17 cellular contexts compared by ENCODE assay signal in genomic region chr10:12730809-12731519, GRCh38.
A peak's percentile ranks its signal among the peaks of the same experiment; 100 is the strongest.
DNase-seq lines count a peak whose midpoint lies in the region; ATAC-seq and TF ChIP-seq lines count a peak whose summit lies in the region.
"Had no signal": no experiment of that assay in that cellular context is flagged by ENCODE, and none has a peak within 500 bp of the region (broad histone marks: within the 10 kb centered on the region; RNA-seq: fewer than 3 reads in every experiment).

No MANE protein-coding gene starts in this region.

- H3K4me1 Mint-ChIP-seq in stimulated activated naive B cell treated with anti-CD40 and anti-IgM and Interleukin-4, amounts not matched to agents 10 μg/mL and 1 μg/mL and 100 μg/mL, for 72 hours: peaks cover 0 to under 1% of the 10 kb centered on the region in 2 donors
- no peaks in the 10 kb centered on the region for H3K4me1 Mint-ChIP-seq in activated T-helper 17 cell treated with anti-CD3 and anti-CD28 coated beads, Interleukin-2, amount 50 U/mL, for 72 hours

- H3K27ac ChIP-seq in GM23248: no peak overlapping the region
- H3K27ac ChIP-seq: dorsolateral prefrontal cortex, PC-9 had no signal

- TF ChIP-seq CTCF in GM10266 (IDR thresholded peaks at IDR 0.05; ENCODE audit: control insufficient read depth, insufficient read depth, low read depth, missing control alignments) (no peak), fibroblast of pulmonary artery (IDR thresholded peaks at IDR 0.05; ENCODE audit: low read length, missing control alignments) (no peak), omental fat pad (IDR thresholded peaks at IDR 0.05) (no peak)

- peak overlapping the region; percentile 18 for H2AFZ ChIP-seq in GM23248
- H2AFZ ChIP-seq: PC-9 had no signal

- 0 out of 2 replicates have a peak, but pooled peaks cover 4% of the 10 kb centered on the region for H3K4me1 ChIP-seq in GM23248 (ENCODE audit: insufficient read depth)

- in situ Hi-C loops in GM23248 (cut with MboI): no loop called here

- no peaks in the 10 kb centered on the region for H3K9me3 ChIP-seq in GM23248 (ENCODE audit: low read depth)
- H3K9me3 ChIP-seq: HAP-1 had no signal

- 3 to 6% methylated on average over 9 of the region's 9 CpGs for WGBS in GM23248 (ENCODE audit: low coverage in 1 of 2, low lambda C conversion rate in 2 of 2, missing lambda C conversion rate in 2 of 2), 2 experiments

- peaks cover 2 to 4% of the 10 kb centered on the region in 2 donors for H3K36me3 Mint-ChIP-seq in stimulated activated naive B cell treated with anti-CD40 and anti-IgM and Interleukin-4, amounts not matched to agents 10 μg/mL and 1 μg/mL and 100 μg/mL, for 72 hours
- no peaks in the 10 kb centered on the region for H3K36me3 Mint-ChIP-seq in activated T-helper 17 cell treated with anti-CD3 and anti-CD28 coated beads, Interleukin-2, amount 50 U/mL, for 72 hours (ENCODE audit: low read depth)

- no peaks in the 10 kb centered on the region for H3K79me2 ChIP-seq in GM23248 (ENCODE audit: insufficient read depth)

- peak; percentile 27 for DNase-seq in GM10266 (ENCODE audit: extremely low spot score)
- peak; percentile 63 for DNase-seq in GM23248
- peak; percentile 56 for DNase-seq in fibroblast of pulmonary artery (ENCODE audit: low read depth)
- no peak for DNase-seq in stimulated activated naive B cell treated with anti-CD40 and anti-IgM and Interleukin-4, amounts not matched to agents 10 μg/mL and 1 μg/mL and 100 μg/mL, for 72 hours
- DNase-seq in SIG-M5 (lab: John Stamatoyannopoulos, UW): no peak
- no peak for DNase-seq in omental fat pad (ENCODE audit: low spot score)
- DNase-seq: DMS79 treated with DMSO at 0.1 percent for 48 hours, dorsolateral prefrontal cortex, KBM-7, NCI-H446 treated with DMSO at 0.1 percent for 48 hours, PC-9, small intestine had no signal

- peaks cover 23% of the 10 kb centered on the region for H3K27me3 ChIP-seq in GM23248 (replicated peaks; ENCODE audit: insufficient read depth)
- H3K27me3 ChIP-seq: dorsolateral prefrontal cortex had no signal

- no peak overlapping the region for H3K4me3 Mint-ChIP-seq in stimulated activated naive B cell treated with anti-CD40 and anti-IgM and Interleukin-4, amounts not matched to agents 10 μg/mL and 1 μg/mL and 100 μg/mL, for 72 hours
- H3K4me3 Mint-ChIP-seq in activated T-helper 17 cell treated with anti-CD3 and anti-CD28 coated beads, Interleukin-2, amount 50 U/mL, for 72 hours: no peak overlapping the region
- H3K4me3 Mint-ChIP-seq: memory B cell had no signal

- peak overlapping the region; percentile 2; the same call in 1 of the 2 replicates for H3K9ac ChIP-seq in GM23248

- no peaks in the 10 kb centered on the region for H3K9me2 ChIP-seq in GM23248 (ENCODE audit: insufficient read depth)

- no peak overlapping the region for H3K27ac Mint-ChIP-seq in stimulated activated naive B cell treated with anti-CD40 and anti-IgM and Interleukin-4, amounts not matched to agents 10 μg/mL and 1 μg/mL and 100 μg/mL, for 72 hours
- no peak overlapping the region for H3K27ac Mint-ChIP-seq in activated T-helper 17 cell treated with anti-CD3 and anti-CD28 coated beads, Interleukin-2, amount 50 U/mL, for 72 hours
- H3K27ac Mint-ChIP-seq: activated T-helper 2 cell treated with anti-CD3 and anti-CD28 coated beads, Interferon-gamma antibody, Interleukin-2, Interleukin-4, amounts not matched to agents 10 μg/mL and 5 μg/mL and 100 μg/mL, durations not matched to agents 14 hours and 24 hours and 36 hours; memory B cell had no signal

- H3K36me3 ChIP-seq in GM23248 (ENCODE audit: low read depth): no peaks in the 10 kb centered on the region
- H3K36me3 ChIP-seq: HAP-1 had no signal

- no peaks in the 10 kb centered on the region for H4K20me1 ChIP-seq in GM23248 (ENCODE audit: insufficient read depth)

- H3K4me2 ChIP-seq in GM23248 (ENCODE audit: unreplicated experiment): peak overlapping the region; percentile 65
- H3K4me2 ChIP-seq: PC-9 had no signal

- ATAC-seq in stimulated activated naive B cell treated with anti-CD40 and anti-IgM and Interleukin-4, amounts not matched to agents 10 μg/mL and 1 μg/mL and 100 μg/mL, for 72 hours (replicated peaks): peak; percentile 60 to 64
- ATAC-seq in activated T-helper 17 cell treated with anti-CD3 and anti-CD28 coated beads, Interleukin-2, amount 50 U/mL, for 72 hours (replicated peaks): no peak
- ATAC-seq in omental fat pad (ENCODE audit: low FRiP score) (no peak), HG02588 (IDR thresholded peaks at IDR 0.05; ENCODE audit: unreplicated experiment) (no peak)

- no peaks in the 10 kb centered on the region for H3K27me3 Mint-ChIP-seq in stimulated activated naive B cell treated with anti-CD40 and anti-IgM and Interleukin-4, amounts not matched to agents 10 μg/mL and 1 μg/mL and 100 μg/mL, for 72 hours
- no peaks in the 10 kb centered on the region for H3K27me3 Mint-ChIP-seq in activated T-helper 17 cell treated with anti-CD3 and anti-CD28 coated beads, Interleukin-2, amount 50 U/mL, for 72 hours
- H3K27me3 Mint-ChIP-seq: memory B cell had no signal

- H3K4me3 ChIP-seq in GM23248: peak overlapping the region; percentile 55
- no peak overlapping the region for H3K4me3 ChIP-seq in fibroblast of pulmonary artery (replicated peaks; ENCODE audit: low read depth, low read length)
- H3K4me3 ChIP-seq: dorsolateral prefrontal cortex, HAP-1, PC-9 had no signal

- H3F3A ChIP-seq in GM23248 (ENCODE audit: insufficient read depth): peaks cover 4% of the 10 kb centered on the region; the same call in 1 of the 2 replicates

- no peaks in the 10 kb centered on the region for H3K9me3 Mint-ChIP-seq in stimulated activated naive B cell treated with anti-CD40 and anti-IgM and Interleukin-4, amounts not matched to agents 10 μg/mL and 1 μg/mL and 100 μg/mL, for 72 hours
- H3K9me3 Mint-ChIP-seq in activated T-helper 17 cell treated with anti-CD3 and anti-CD28 coated beads, Interleukin-2, amount 50 U/mL, for 72 hours: no peaks in the 10 kb centered on the region
- H3K9me3 Mint-ChIP-seq: activated T-helper 2 cell treated with anti-CD3 and anti-CD28 coated beads, Interferon-gamma antibody, Interleukin-2, Interleukin-4, amounts not matched to agents 10 μg/mL and 5 μg/mL and 100 μg/mL, durations not matched to agents 14 hours and 24 hours and 36 hours; memory B cell had no signal

Comparison
In these comparisons a context has a peak if more than half of its experiments do, and no peak if none do; other contexts are left out.
1. DNase-seq: peak in GM10266 (single experiment), GM23248 (single experiment) and fibroblast of pulmonary artery (single experiment); none in stimulated activated naive B cell treated with anti-CD40 and anti-IgM and Interleukin-4, amounts not matched to agents 10 μg/mL and 1 μg/mL and 100 μg/mL, for 72 hours (single experiment), SIG-M5 (single experiment) and omental fat pad (single experiment).
2. ATAC-seq: peak in stimulated activated naive B cell treated with anti-CD40 and anti-IgM and Interleukin-4, amounts not matched to agents 10 μg/mL and 1 μg/mL and 100 μg/mL, for 72 hours (2 of 2); none in activated T-helper 17 cell treated with anti-CD3 and anti-CD28 coated beads, Interleukin-2, amount 50 U/mL, for 72 hours (single experiment), omental fat pad (single experiment) and HG02588 (single experiment).